22 cellular contexts compared by ENCODE assay signal in genomic region chr16:79559532-79559931, GRCh38. TPM values are rescaled to one million over a fixed set of nuclear protein-coding genes. Genes with fewer than 3 reads are reported as not detected.
DNase-seq lines count a peak whose midpoint lies in the region; ATAC-seq, FAIRE-seq and TF ChIP-seq lines count a peak whose summit lies in the region.
"Had no signal": no experiment of that assay in that cellular context is flagged by ENCODE, and none has a peak within 500 bp of the region (broad histone marks: within the 10 kb centered on the region; RNA-seq: fewer than 3 reads in every experiment).

No MANE protein-coding gene starts in this region.

- no peak for TF ChIP-seq RAD21 in A549 (conservative IDR thresholded peaks at IDR 0.05 in 1 of 2, IDR thresholded peaks at IDR 0.05 in 1 of 2)
- TF ChIP-seq RAD21 in IMR-90 (IDR thresholded peaks at IDR 0.05; ENCODE audit: low read length): no peak

- no peaks in the 10 kb centered on the region for H3K9me1 ChIP-seq in IMR-90 (ENCODE audit: insufficient read depth, low read length)

- no peak overlapping the region for H2BK20ac ChIP-seq in IMR-90 (ENCODE audit: low read depth, low read length)

- H3K9ac ChIP-seq in IMR-90 (ENCODE audit: low read depth, low read length): no peak overlapping the region
- H3K9ac ChIP-seq: BLaER1 treated with 17β-estradiol and CSF1 and Interleukin-3, amounts not matched to agents 10 nM and 100 nM had no signal

- no peak overlapping the region for H3K23ac ChIP-seq in IMR-90 (ENCODE audit: low read depth, low read length)

- H2BK5ac ChIP-seq in IMR-90 (ENCODE audit: low read depth, low read length, poor library complexity, severe bottlenecking): no peak overlapping the region

- no peak overlapping the region for H3K4ac ChIP-seq in IMR-90 (ENCODE audit: low read depth, low read length)

- H3K36me3 ChIP-seq in IMR-90 (ENCODE audit: control insufficient read depth, insufficient read depth, low read length): no peaks in the 10 kb centered on the region
- no peaks in the 10 kb centered on the region for H3K36me3 ChIP-seq in bronchial epithelial cell (ENCODE audit: control insufficient read depth, insufficient read depth, low read length)
- H3K36me3 ChIP-seq: BLaER1 treated with 17β-estradiol and CSF1 and Interleukin-3, amounts not matched to agents 10 nM and 100 nM had no signal

- no peak overlapping the region for H3K27ac ChIP-seq in A549
- no peak overlapping the region for H3K27ac ChIP-seq in IMR-90 (ENCODE audit: insufficient read depth, low read length)
- H3K27ac ChIP-seq: BLaER1 treated with 17β-estradiol and CSF1 and Interleukin-3, amounts not matched to agents 10 nM and 100 nM; C4-2B had no signal

- ATAC-seq in A549 (no peak), IMR-90 (ENCODE audit: low read depth) (no peak), T-helper 17 cell (no peak)
- ATAC-seq: CD8-positive, alpha-beta T cell had no signal

- H3K4me2 ChIP-seq in A549 (no peak overlapping the region), IMR-90 (ENCODE audit: low read depth, low read length) (no peak overlapping the region)

- no TSS peak for BruUV-seq in IMR-90 (replicated peaks; lab: Mats Ljungman, UMichigan)

- H2AFZ ChIP-seq in IMR-90 (replicated peaks; ENCODE audit: low read length, poor library complexity): no peak overlapping the region

- dilution Hi-C loops in IMR-90 (cut with HindIII; ENCODE audit: low sequenced_read_pairs, unreplicated experiment): no loop called here

- H3K4me3 ChIP-seq in A549 (no peak overlapping the region), IMR-90 (ENCODE audit: insufficient read depth, low read depth, low read length) (no peak overlapping the region), bronchial epithelial cell (ENCODE audit: low read depth, low read length) (no peak overlapping the region)
- H3K4me3 ChIP-seq: BLaER1 treated with 17β-estradiol and CSF1 and Interleukin-3, amounts not matched to agents 10 nM and 100 nM had no signal

- POLR2A ChIA-PET in A549 (lab: Yijun Ruan, JAX) (no interaction called here), IMR-90 (lab: Charles Lee; ENCODE audit: unreplicated experiment) (no interaction called here)

- H3K27me3 ChIP-seq in IMR-90 (ENCODE audit: control insufficient read depth, insufficient read depth, low read length) (no peaks in the 10 kb centered on the region), bronchial epithelial cell (ENCODE audit: control insufficient read depth, insufficient read depth, low read length) (no peaks in the 10 kb centered on the region)
- H3K27me3 ChIP-seq: BLaER1 treated with 17β-estradiol and CSF1 and Interleukin-3, amounts not matched to agents 10 nM and 100 nM had no signal

- CTCF ChIA-PET in A549 (lab: Yijun Ruan, JAX) (interaction anchor here (0.7 kb wide), 1 partner anchor 76 kb away, joined by 3 read pairs; no protein-coding TSS in a partner anchor), IMR-90 (lab: Yijun Ruan, JAX) (no interaction called here)

- no peak overlapping the region for H2AK9ac ChIP-seq in IMR-90 (replicated peaks; ENCODE audit: low read depth, low read length, poor library complexity)

- H4K8ac ChIP-seq in IMR-90 (ENCODE audit: low read depth in 2 of 2, low read length in 2 of 2): no peak overlapping the region

- H3K4me1 Mint-ChIP-seq in T-helper 17 cell: no peaks in the 10 kb centered on the region
- H3K4me1 Mint-ChIP-seq: B cell had no signal

- intact Hi-C loops in IMR-90 (cut with micrococcal nuclease): no loop called here
- intact Hi-C loops in posterior cingulate gyrus (cut with DNase I): no loop called here

- no peak overlapping the region for H2AK5ac ChIP-seq in IMR-90 (ENCODE audit: low read depth, low read length)

- TF ChIP-seq POLR2A in A549 (IDR thresholded peaks at IDR 0.05; ENCODE audit: low read length) (no peak), IMR-90 (IDR thresholded peaks at IDR 0.05; ENCODE audit: low read depth, low read length) (no peak)

- H3K56ac ChIP-seq in IMR-90 (ENCODE audit: extremely low read depth, insufficient read depth, low read length): no peak overlapping the region

- no peak overlapping the region for H3K4me3 Mint-ChIP-seq in T-helper 17 cell
- H3K4me3 Mint-ChIP-seq: B cell; CD4-positive, alpha-beta T cell; CD8-positive, alpha-beta T cell had no signal

- no peak overlapping the region for H4K91ac ChIP-seq in IMR-90 (ENCODE audit: insufficient read depth, low read depth, low read length)

- in situ Hi-C loops in IMR-90 (cut with MboI; ENCODE audit: low sequenced_read_pairs): no loop called here

- H3K9me3 ChIP-seq in A549: no peaks in the 10 kb centered on the region
- peaks cover 7% of the 10 kb centered on the region; the same call in 1 of the 2 replicates for H3K9me3 ChIP-seq in IMR-90 (ENCODE audit: control insufficient read depth, insufficient read depth, low read length)
- H3K9me3 ChIP-seq in T-helper 17 cell (ENCODE audit: control insufficient read depth, low read length, poor library complexity, severe bottlenecking): no peaks in the 10 kb centered on the region
- H3K9me3 ChIP-seq: Caco-2 had no signal

- no peak overlapping the region for H4K5ac ChIP-seq in IMR-90 (ENCODE audit: low read depth, low read length)

- no peak overlapping the region for H3K18ac ChIP-seq in IMR-90 (ENCODE audit: low read depth, low read length)

- no peaks in the 10 kb centered on the region for H3K27me3 Mint-ChIP-seq in T-helper 17 cell
- H3K27me3 Mint-ChIP-seq: CD4-positive, alpha-beta T cell had no signal

- H3K27ac Mint-ChIP-seq in T-helper 17 cell: no peak overlapping the region
- H3K27ac Mint-ChIP-seq: B cell; CD4-positive, alpha-beta T cell; CD8-positive, alpha-beta T cell had no signal

- no peak overlapping the region for H2BK15ac ChIP-seq in IMR-90 (ENCODE audit: low read depth, low read length)

- no peak for TF ChIP-seq EP300 in A549 (IDR thresholded peaks at IDR 0.05)

- peaks cover 2% of the 10 kb centered on the region for H3K36me3 Mint-ChIP-seq in T-helper 17 cell (ENCODE audit: low read depth)
- H3K36me3 Mint-ChIP-seq: CD8-positive, alpha-beta T cell had no signal

- no peaks in the 10 kb centered on the region for H3K79me1 ChIP-seq in IMR-90 (ENCODE audit: low read depth in 1 of 2, low read length in 2 of 2)

- no peaks in the 10 kb centered on the region for H4K20me1 ChIP-seq in IMR-90 (ENCODE audit: insufficient read depth, low read length)
- H4K20me1 ChIP-seq: BLaER1 treated with 17β-estradiol and CSF1 and Interleukin-3, amounts not matched to agents 10 nM and 100 nM had no signal

- H3K4me1 ChIP-seq in A549: no peaks in the 10 kb centered on the region
- no peaks in the 10 kb centered on the region for H3K4me1 ChIP-seq in IMR-90 (ENCODE audit: control insufficient read depth, insufficient read depth, low read length)
- H3K4me1 ChIP-seq: Caco-2 had no signal

- 55% methylated on average over 1 of the region's 1 CpG for WGBS in A549 (ENCODE audit: missing lambda C conversion rate)
- whole genome bisulfite sequencing in IMR-90 (ENCODE audit: extremely low coverage in 2 of 2, insufficient read length in 1 of 2), 2 experiments: no CpG with 5 or more reads among the region's 1 CpG

- DNase-seq in A549 (ENCODE audit: low read depth in 1 of 2, low spot score in 1 of 2): no peak
- no peak for DNase-seq in IMR-90
- DNase-seq in bronchial epithelial cell (ENCODE audit: low read depth): no peak
- DNase-seq in posterior cingulate gyrus: no peak
- no peak for DNase-seq in middle frontal gyrus (ENCODE audit: extremely low spot score, low spot score)
- no peak for DNase-seq in T-helper 17 cell
- DNase-seq: 8988T; AML-193; Caco-2; Calu3; CD4-positive, alpha-beta T cell; CD8-positive, alpha-beta T cell; DMS79 treated with DMSO at 0.1 percent for 48 hours; GF-D8 had no signal

- no peak overlapping the region for H3K14ac ChIP-seq in IMR-90 (replicated peaks; ENCODE audit: low read depth, low read length)

- no peak overlapping the region for H2BK120ac ChIP-seq in IMR-90 (ENCODE audit: low read depth, low read length)

- TF ChIP-seq CTCF in A549 (IDR thresholded peaks at IDR 0.05): no peak
- no peak for TF ChIP-seq CTCF in IMR-90 (conservative IDR thresholded peaks at IDR 0.05; ENCODE audit: low read depth, low read length)
- TF ChIP-seq CTCF in bronchial epithelial cell (IDR thresholded peaks at IDR 0.05; ENCODE audit: insufficient read depth, low read length, severe bottlenecking): no peak

- FAIRE-seq in A549 (lab: Jason Lieb, UNC): no peak
- peak; percentile 52 for FAIRE-seq in bronchial epithelial cell (lab: Jason Lieb, UNC)
- FAIRE-seq: A204.1, D721Med, G401.6, GM12891, GM19239 had no signal

TF ChIP-seq in A549, 52 proteins besides CTCF, POLR2A, EP300 and RAD21 (continues in another document):
- peak; percentile 92 for TF ChIP-seq MAFK (IDR thresholded peaks at IDR 0.05; ENCODE audit: partially characterized antibody)

TF ChIP-seq in IMR-90, 13 proteins besides CTCF, POLR2A, EP300 and RAD21:
- no peak for TF ChIP-seq RFX5 (IDR thresholded peaks at IDR 0.05; ENCODE audit: low read depth, low read length)
- peak; percentile 92 for TF ChIP-seq MAFK (IDR thresholded peaks at IDR 0.05; ENCODE audit: low read depth, low read length)
- TF ChIP-seq SMC3 (IDR thresholded peaks at IDR 0.05; ENCODE audit: low read depth, low read length): no peak
TF ChIP-seq in IMR-90: peak in this region for 1.

RNA-seq across cellular contexts. Expression of gene MAF, which starts 41.0 kb away (rescaled TPM):
- polyA plus RNA-seq in A549 (2011; rRNA removed) (0.37 and 0.41 TPM in 2 replicates), A549 (2017; fragmentation: RNase III; extraction: RNeasy Plus Mini Kit Qiagen cat#74134 plus additional on column Dnase treatment) (0.12 to 0.22 TPM (median 0.14 TPM) in 3 replicates), IMR-90 (2012; rRNA removed) (0.02 and 0.04 TPM in 2 replicates)
- 0.45 and 0.66 TPM in 2 replicates for polyA plus RNA-seq in A549 (2012; cell fraction: cytosol; rRNA removed)
- 0.44 and 0.62 TPM in 2 replicates for polyA plus RNA-seq in A549 (2012; cell fraction: nucleus; rRNA removed)
- polyA minus RNA-seq in A549 (2011; rRNA and poly(A)+ RNA removed): 0.33 and 0.34 TPM in 2 replicates
- total RNA-seq in IMR-90 (2012; rRNA removed) (under 0.01 TPM in 2 replicates), bronchial epithelial cell (4.2 and 6.3 TPM in 2 replicates), T-helper 17 cell (100 to 1,000 TPM; 130 to 139 TPM)
- 0.03 TPM in 1 of 2 replicates, not detected in the other for polyA plus RNA-seq in IMR-90 (2012; cell fraction: cytosol; rRNA removed)
- polyA plus RNA-seq in IMR-90 (2012; cell fraction: nucleus; rRNA removed; ENCODE audit: low replicate concordance): 0.10 TPM in 2 replicates

Comparison
In these comparisons a context has a peak if more than half of its experiments do, and no peak if none do; other contexts are left out.
1. RNA of gene MAF, which starts 41.0 kb away (total RNA-seq): 130 to 139 TPM in T-helper 17 cell; 4.2 to 6.3 TPM in bronchial epithelial cell and under 0.01 TPM in IMR-90; every median in the first group is over 10 times any median in the second.